In genomic region chr1:12327566-12327965, GRCh38 we compare ENCODE assay signal across 16 cellular contexts.
A peak's percentile ranks its signal among the peaks of the same experiment; 100 is the strongest.
DNase-seq lines count a peak whose midpoint lies in the region; ATAC-seq and TF ChIP-seq lines count a peak whose summit lies in the region.
"Had no signal": no experiment of that assay in that cellular context is flagged by ENCODE, and none has a peak within 500 bp of the region (broad histone marks: within the 10 kb centered on the region; RNA-seq: fewer than 3 reads in every experiment).

No MANE protein-coding gene starts in this region.

- no peak overlapping the region for H3K9ac ChIP-seq in smooth muscle cell (ENCODE audit: low read depth)

- no peaks in the 10 kb centered on the region for H3F3A ChIP-seq in smooth muscle cell (ENCODE audit: low read depth)

- H3K4me1 ChIP-seq in osteoblast (ENCODE audit: insufficient read depth, low read length), result no peaks in the 10 kb centered on the region
- H3K4me1 ChIP-seq in smooth muscle cell (ENCODE audit: low read depth), result no peaks in the 10 kb centered on the region
- H3K4me1 ChIP-seq: A549 had no signal

- no peaks in the 10 kb centered on the region for H3K27me3 Mint-ChIP-seq in activated CD4-positive, alpha-beta T cell treated with anti-CD3 and anti-CD28 coated beads for 36 hours
- H3K27me3 Mint-ChIP-seq: CD4-positive, alpha-beta T cell had no signal

- ATAC-seq in activated CD4-positive, alpha-beta T cell treated with anti-CD3 and anti-CD28 coated beads for 36 hours, result no peak
- ATAC-seq in activated naive CD4-positive, alpha-beta T cell treated with anti-CD3 and anti-CD28 coated beads, Interleukin-2, amount 50 U/mL, for 72 hours, result peak; percentile 41 to 78
- ATAC-seq: A549, GM12878, HepG2 had no signal

- H3K9me3 ChIP-seq in osteoblast (ENCODE audit: low read depth, low read length), result no peaks in the 10 kb centered on the region
- H3K9me3 ChIP-seq in smooth muscle cell (replicated peaks; ENCODE audit: low read depth), result no peaks in the 10 kb centered on the region
- H3K9me3 ChIP-seq: A549 had no signal

- no peak overlapping the region for H3K4me3 ChIP-seq in osteoblast (ENCODE audit: insufficient read depth, low read length)
- no peak overlapping the region for H3K4me3 ChIP-seq in smooth muscle cell
- H3K4me3 ChIP-seq: A549, GM12878 had no signal

- POLR2A ChIA-PET in activated CD4-positive, alpha-beta T cell treated with anti-CD3 and anti-CD28 coated beads for 36 hours (lab: Charles Lee), result no interaction called here

- TF ChIP-seq CTCF in osteoblast (IDR thresholded peaks at IDR 0.05; ENCODE audit: extremely low read depth, low read depth, low read length) (no peak), smooth muscle cell (IDR thresholded peaks at IDR 0.05; ENCODE audit: borderline replicate concordance, insufficient read depth, poor library complexity, severe bottlenecking) (no peak)

- H3K27me3 ChIP-seq in osteoblast (ENCODE audit: insufficient read depth, low read length) (no peaks in the 10 kb centered on the region), smooth muscle cell (ENCODE audit: low read depth) (no peaks in the 10 kb centered on the region)

- H4K20me1 ChIP-seq in osteoblast (ENCODE audit: insufficient read depth, low read length) (no peaks in the 10 kb centered on the region), smooth muscle cell (ENCODE audit: low read depth) (no peaks in the 10 kb centered on the region)

- H3K27ac ChIP-seq in osteoblast (ENCODE audit: low read depth, low read length) (no peak overlapping the region), smooth muscle cell (ENCODE audit: low read depth) (no peak overlapping the region)
- H3K27ac ChIP-seq: 22Rv1, A549, C4-2B had no signal

- intact Hi-C loops in activated CD4-positive, alpha-beta T cell treated with anti-CD3 and anti-CD28 coated beads for 36 hours (cut with DNase I, micrococcal nuclease), result no loop called here
- intact Hi-C loops in posterior vena cava (cut with DNase I), result no loop called here

- H3K9me3 Mint-ChIP-seq in activated CD4-positive, alpha-beta T cell treated with anti-CD3 and anti-CD28 coated beads for 36 hours (ENCODE audit: low read depth), result no peaks in the 10 kb centered on the region
- H3K9me3 Mint-ChIP-seq in activated naive CD4-positive, alpha-beta T cell treated with anti-CD3 and anti-CD28 coated beads, Interleukin-2, amount 50 U/mL, for 72 hours, result no peaks in the 10 kb centered on the region
- H3K9me3 Mint-ChIP-seq: CD4-positive, alpha-beta T cell; H9 had no signal

- H3K36me3 ChIP-seq in osteoblast (ENCODE audit: insufficient read depth, low read length), result peaks cover 33% of the 10 kb centered on the region
- H3K36me3 ChIP-seq in smooth muscle cell (ENCODE audit: low read depth), result peaks cover 5% of the 10 kb centered on the region

- no peak overlapping the region for H3K27ac Mint-ChIP-seq in activated CD4-positive, alpha-beta T cell treated with anti-CD3 and anti-CD28 coated beads for 36 hours
- H3K27ac Mint-ChIP-seq in activated naive CD4-positive, alpha-beta T cell treated with anti-CD3 and anti-CD28 coated beads, Interleukin-2, amount 50 U/mL, for 72 hours, result no peak overlapping the region
- H3K27ac Mint-ChIP-seq: CD4-positive, alpha-beta T cell; H9 had no signal

- WGBS in smooth muscle cell (ENCODE audit: low lambda C conversion rate), result 98% methylated on average over 7 of the region's 7 CpGs

- H3K79me2 ChIP-seq in osteoblast (ENCODE audit: insufficient read depth, low read length), result no peaks in the 10 kb centered on the region
- H3K79me2 ChIP-seq in smooth muscle cell (ENCODE audit: low read depth), result no peaks in the 10 kb centered on the region

- H3K4me3 Mint-ChIP-seq in activated CD4-positive, alpha-beta T cell treated with anti-CD3 and anti-CD28 coated beads for 36 hours, result no peak overlapping the region
- H3K4me3 Mint-ChIP-seq: CD4-positive, alpha-beta T cell; H9 had no signal

- peaks cover 34% of the 10 kb centered on the region for H3K36me3 Mint-ChIP-seq in activated CD4-positive, alpha-beta T cell treated with anti-CD3 and anti-CD28 coated beads for 36 hours (ENCODE audit: low read depth)
- H3K36me3 Mint-ChIP-seq in activated naive CD4-positive, alpha-beta T cell treated with anti-CD3 and anti-CD28 coated beads, Interleukin-2, amount 50 U/mL, for 72 hours, result peaks cover 0 to 5% of the 10 kb centered on the region in 2 donors

- H3K4me1 Mint-ChIP-seq in activated CD4-positive, alpha-beta T cell treated with anti-CD3 and anti-CD28 coated beads for 36 hours, result peaks cover 9% of the 10 kb centered on the region
- H3K4me1 Mint-ChIP-seq: H9 had no signal

- H3K4me2 ChIP-seq in osteoblast (ENCODE audit: insufficient read depth, low read length) (no peak overlapping the region), smooth muscle cell (no peak overlapping the region)
- H3K4me2 ChIP-seq: A549 had no signal

- H2AFZ ChIP-seq in osteoblast (ENCODE audit: low read length) (no peak overlapping the region), smooth muscle cell (ENCODE audit: low read depth) (no peak overlapping the region)

- DNase-seq in activated CD4-positive, alpha-beta T cell treated with anti-CD3 and anti-CD28 coated beads for 36 hours, result peak; percentile 24
- no peak for DNase-seq in activated CD4-positive, alpha-beta T cell treated with anti-CD3 and anti-CD28 coated beads for 48 hours
- DNase-seq in activated naive CD4-positive, alpha-beta T cell treated with anti-CD3 and anti-CD28 coated beads, Interleukin-2, amount 50 U/mL, for 72 hours (ENCODE audit: low spot score in 2 of 2), result no peak
- DNase-seq in activated naive CD4-positive, alpha-beta T cell treated with anti-CD3 and anti-CD28 coated beads, Interleukin-2, amount 50 U/mL, for 16 hours, result no peak
- DNase-seq in ELF-1 (ENCODE audit: low read depth, low spot score), result peak; percentile 9
- peak; percentile 47 for DNase-seq in osteoblast (ENCODE audit: insufficient read length, low spot score, missing footprints)
- DNase-seq in posterior vena cava (ENCODE audit: low spot score), result no peak
- no peak for DNase-seq in smooth muscle cell (lab: John Stamatoyannopoulos, UW; ENCODE audit: unreplicated experiment)
- DNase-seq: AML-193; CD4-positive, alpha-beta T cell; H9 had no signal

- CTCF ChIA-PET in activated CD4-positive, alpha-beta T cell treated with anti-CD3 and anti-CD28 coated beads for 36 hours (lab: Charles Lee), result interaction anchor here (0.7 kb wide), 1 partner anchor 264 kb away, joined by 3 read pairs; no protein-coding TSS in a partner anchor

Comparison
In these comparisons a context has a peak if more than half of its experiments do, and no peak if none do; other contexts are left out.
1. DNase-seq: peak in activated CD4-positive, alpha-beta T cell treated with anti-CD3 and anti-CD28 coated beads for 36 hours (single experiment), ELF-1 (single experiment) and osteoblast (single experiment); none in activated CD4-positive, alpha-beta T cell treated with anti-CD3 and anti-CD28 coated beads for 48 hours (single experiment), activated naive CD4-positive, alpha-beta T cell treated with anti-CD3 and anti-CD28 coated beads, Interleukin-2, amount 50 U/mL, for 72 hours (0 of 2), activated naive CD4-positive, alpha-beta T cell treated with anti-CD3 and anti-CD28 coated beads, Interleukin-2, amount 50 U/mL, for 16 hours (single experiment), posterior vena cava (single experiment) and smooth muscle cell (single experiment).